23 cellular contexts compared by ENCODE assay signal in genomic region chr3:100518983-100519382, GRCh38. TPM values are rescaled to one million over a fixed set of nuclear protein-coding genes. Genes with fewer than 3 reads are reported as not detected.
DNase-seq lines count a peak whose midpoint lies in the region; ATAC-seq and TF ChIP-seq lines count a peak whose summit lies in the region.
"Had no signal": no experiment of that assay in that cellular context is flagged by ENCODE, and none has a peak within 500 bp of the region (broad histone marks: within the 10 kb centered on the region; RNA-seq: fewer than 3 reads in every experiment).

No MANE protein-coding gene starts in this region.

- H3K4ac ChIP-seq in mesenchymal stem cell (ENCODE audit: low read depth in 1 of 2, low read length in 2 of 2) = no peak overlapping the region

- no peak overlapping the region for H2BK5ac ChIP-seq in mesenchymal stem cell (ENCODE audit: low read depth, low read length, poor library complexity, severe bottlenecking)

- H3K27ac ChIP-seq in mammary epithelial cell (ENCODE audit: insufficient read depth, low read depth, low read length) = no peak overlapping the region
- H3K27ac ChIP-seq in mesenchymal stem cell (ENCODE audit: low read length, poor library complexity, severe bottlenecking) = no peak overlapping the region
- H3K27ac ChIP-seq: coronary artery had no signal

- no peak for TF ChIP-seq POLR2A in NB4 (IDR thresholded peaks at IDR 0.05; ENCODE audit: extremely low read depth, insufficient read length)

- no peak overlapping the region for H3K23ac ChIP-seq in mesenchymal stem cell (ENCODE audit: low read length in 2 of 2)

- H2BK12ac ChIP-seq in mesenchymal stem cell (ENCODE audit: low read length in 2 of 2) = no peak overlapping the region

- BruUV-seq in mammary epithelial cell (replicated peaks; lab: Mats Ljungman, UMichigan) = no TSS peak

- no peak overlapping the region for H2BK15ac ChIP-seq in mesenchymal stem cell (ENCODE audit: low read depth, poor library complexity, severe bottlenecking)

- H2AFZ ChIP-seq in mammary epithelial cell (ENCODE audit: low read depth, low read length) (peak overlapping the region; percentile 63), mesenchymal stem cell (ENCODE audit: low read depth, low read length) (no peak overlapping the region)

- H3K36me3 ChIP-seq in mammary epithelial cell (ENCODE audit: insufficient read depth, low read length) (peaks cover 2% of the 10 kb centered on the region), mesenchymal stem cell (ENCODE audit: control insufficient read depth in 1 of 2, insufficient read depth in 2 of 2, low read depth in 1 of 2, low read length in 2 of 2) (peaks cover 4 to 8% of the 10 kb centered on the region in 2 experiments)

- no peaks in the 10 kb centered on the region for H3K27me3 ChIP-seq in mammary epithelial cell (ENCODE audit: insufficient read depth, low read length)
- no peaks in the 10 kb centered on the region for H3K27me3 ChIP-seq in mesenchymal stem cell (ENCODE audit: control insufficient read depth in 1 of 2, insufficient read depth in 1 of 2, low read length in 2 of 2)

- no peak for TF ChIP-seq CTCF in NB4 (IDR thresholded peaks at IDR 0.05; ENCODE audit: low read depth, low read length)
- TF ChIP-seq CTCF in mammary epithelial cell (conservative IDR thresholded peaks at IDR 0.05 in 1 of 2, IDR thresholded peaks at IDR 0.05 in 1 of 2; ENCODE audit: extremely low read depth in 1 of 2, insufficient read depth in 1 of 2, low read depth in 1 of 2, low read length in 2 of 2) = no peak

- H3K18ac ChIP-seq in mesenchymal stem cell (ENCODE audit: low read depth in 1 of 2, low read length in 2 of 2) = no peak overlapping the region

- no peak overlapping the region for H3K4me2 ChIP-seq in mammary epithelial cell (ENCODE audit: insufficient read depth, low read depth, low read length)
- H3K4me2 ChIP-seq in mesenchymal stem cell (ENCODE audit: low read length, poor library complexity, severe bottlenecking) = no peak overlapping the region

- no peaks in the 10 kb centered on the region for H4K20me1 ChIP-seq in mammary epithelial cell (ENCODE audit: insufficient read depth, low read length)

- no peak overlapping the region for H4K8ac ChIP-seq in mesenchymal stem cell (ENCODE audit: low read length)

- DNase-seq in AG20443 (ENCODE audit: low spot score) = peak; percentile 28
- peak; percentile 11 for DNase-seq in NB4 (ENCODE audit: low read depth)
- peak; percentile 68 for DNase-seq in mammary epithelial cell
- no peak for DNase-seq in mesenchymal stem cell
- no peak for DNase-seq in posterior vena cava (ENCODE audit: low spot score)
- DNase-seq in NCI-H446 (lab: John Stamatoyannopoulos, UW) = no peak
- no peak for DNase-seq in islet precursor cell
- DNase-seq: activated B cell treated with CpG ODN at 0.5 μM for 24 hours; activated naive CD4-positive, alpha-beta T cell treated with anti-CD3 and anti-CD28 coated beads, Interleukin-2, amount 50 U/mL, for 16 hours; activated T-cell treated with anti-CD3 and anti-CD28 coated beads, Interleukin-2, amount 50 U/mL, for 48 hours; CD4-positive, alpha-beta T cell; left cardiac atrium; natural killer cell; NCI-H1092; NCI-H2081; NCI-H524; posterior cingulate gyrus; SHP77 treated with DMSO at 0.1 percent for 48 hours; small intestine; stimulated activated CD4-positive, alpha-beta T cell treated with anti-CD3 and anti-CD28 coated beads, Interleukin-4, amount 100 ng/mL, for 4 hours; T-helper 17 cell had no signal

- no peak overlapping the region for H4K91ac ChIP-seq in mesenchymal stem cell (ENCODE audit: low read length)

- H3K79me1 ChIP-seq in mesenchymal stem cell (replicated peaks; ENCODE audit: low read length, poor library complexity, severe bottlenecking) = peaks cover 6% of the 10 kb centered on the region

- no peaks in the 10 kb centered on the region for H3K79me2 ChIP-seq in mammary epithelial cell (ENCODE audit: insufficient read depth, low read length)

- no peak overlapping the region for H2AK5ac ChIP-seq in mesenchymal stem cell (ENCODE audit: low read length, severe bottlenecking)

- CTCF ChIA-PET in mammary epithelial cell (lab: Charles Lee; ENCODE audit: low non-redundant PET) = interaction anchor here (0.6 kb wide), 1 partner anchor 15 kb away, joined by 3 read pairs; no protein-coding TSS in a partner anchor

- H3K4me1 ChIP-seq in mammary epithelial cell (ENCODE audit: insufficient read depth, low read length) = peaks cover 13% of the 10 kb centered on the region
- peaks cover 2% of the 10 kb centered on the region for H3K4me1 ChIP-seq in mesenchymal stem cell (ENCODE audit: control insufficient read depth, insufficient read depth, low read depth, low read length)

- 30% methylated on average over 4 of the region's 4 CpGs for WGBS in mammary epithelial cell (ENCODE audit: low coverage, missing lambda C conversion rate)
- WGBS in mesenchymal stem cell = 95% methylated on average over 4 of the region's 4 CpGs

- no peak overlapping the region for H3K9ac ChIP-seq in mammary epithelial cell (ENCODE audit: insufficient read depth, low read length)
- peak overlapping the region; percentile 10 for H3K9ac ChIP-seq in mesenchymal stem cell (ENCODE audit: low read length)

- intact Hi-C loops in mammary epithelial cell (cut with micrococcal nuclease) = no loop called here
- intact Hi-C loops in posterior vena cava (cut with DNase I) = no loop called here

- H3K4me3 ChIP-seq in NB4 (ENCODE audit: low read depth, low read length) = no peak overlapping the region
- H3K4me3 ChIP-seq in mammary epithelial cell (replicated peaks in 1 of 3; ENCODE audit: insufficient read depth in 1 of 3, low read depth in 2 of 3, low read length in 3 of 3) = no peak overlapping the region
- H3K4me3 ChIP-seq in mesenchymal stem cell (ENCODE audit: insufficient read depth in 1 of 2, low read depth in 1 of 2, low read length in 2 of 2) = no peak overlapping the region
- H3K4me3 ChIP-seq: coronary artery had no signal

- ATAC-seq in GM21825 (IDR thresholded peaks at IDR 0.05; ENCODE audit: unreplicated experiment) = no peak
- ATAC-seq: natural killer cell, T-helper 17 cell had no signal

- H3K9me3 ChIP-seq in mammary epithelial cell (replicated peaks; ENCODE audit: insufficient read depth, low read length) (no peaks in the 10 kb centered on the region), mesenchymal stem cell (ENCODE audit: control insufficient read depth, low read length) (no peaks in the 10 kb centered on the region)

- dilution Hi-C loops in mammary epithelial cell (cut with HindIII; ENCODE audit: low sequenced_read_pairs) = no loop called here

- H2BK120ac ChIP-seq in mesenchymal stem cell (ENCODE audit: low read depth, low read length) = no peak overlapping the region

- in situ Hi-C loops in mammary epithelial cell (cut with MboI; ENCODE audit: low sequenced_read_pairs in 2 of 2) = no loop called here

- no peak overlapping the region for H3K14ac ChIP-seq in mesenchymal stem cell (ENCODE audit: low read length in 2 of 2)

RNA-seq across cellular contexts. Expression of gene TMEM45A, which starts 26.6 kb away (rescaled TPM):
- total RNA-seq in mammary epithelial cell (10 to 100 TPM; 22.4 to 39.2 TPM), posterior vena cava (10 to 100 TPM; 34.5 to 75.3 TPM)
- 21.3 TPM for polyA plus RNA-seq in mammary epithelial cell
- polyA minus RNA-seq in mammary epithelial cell = 16.4 TPM
- 23.8 TPM for polyA plus RNA-seq in mesenchymal stem cell (2013, experiment 1 of 2)
- 26.0 TPM for polyA plus RNA-seq in mesenchymal stem cell (2013, experiment 2 of 2)

Comparison
In these comparisons a context has a peak if more than half of its experiments do, and no peak if none do; other contexts are left out.
1. DNase-seq: peak in AG20443 (single experiment), NB4 (single experiment) and mammary epithelial cell (single experiment); none in mesenchymal stem cell (single experiment), posterior vena cava (single experiment), NCI-H446 (0 of 2) and islet precursor cell (single experiment).